In the genomic region with DNA sequence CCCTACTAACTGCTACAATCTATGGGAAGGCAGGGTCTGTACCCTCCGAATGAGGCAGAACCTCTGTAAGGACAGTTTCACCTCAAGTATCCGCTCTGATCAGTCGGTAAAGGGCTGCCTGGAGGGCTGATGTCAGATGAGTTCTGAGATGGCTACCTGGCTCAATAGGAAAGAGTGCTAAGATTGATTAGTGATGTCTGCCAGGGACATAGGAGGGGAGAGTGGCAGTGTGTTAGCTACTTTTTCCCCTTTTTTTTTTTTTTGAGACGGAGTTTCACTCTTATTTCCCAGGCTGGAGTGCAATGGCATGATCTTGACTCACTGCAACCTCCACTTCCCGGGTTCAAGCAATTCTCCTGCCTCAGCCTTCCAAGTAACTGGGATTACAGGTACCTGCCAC, we compare ENCODE assay signal across 26 cellular contexts. TPM values are rescaled to one million over a fixed set of nuclear protein-coding genes. Genes with fewer than 3 reads are reported as not detected.
DNase-seq lines count a peak whose midpoint lies in the region; ATAC-seq, FAIRE-seq and TF ChIP-seq lines count a peak whose summit lies in the region.
"Had no signal": no experiment of that assay in that cellular context is flagged by ENCODE, and none has a peak within 500 bp of the region (broad histone marks: within the 10 kb centered on the region; RNA-seq: fewer than 3 reads in every experiment).

No MANE protein-coding gene starts in this region.

- no peaks in the 10 kb centered on the region for H3K79me2 ChIP-seq in osteoblast (ENCODE audit: insufficient read depth, low read length)

- WGBS in small intestine, 3 donors, result 91 to 95% (median 92%) methylated on average over 4 to 5 of the region's 5 CpGs

- H3K4me1 Mint-ChIP-seq in glutamatergic neuron (ENCODE audit: low read depth, unreplicated experiment), result peaks cover 13% of the 10 kb centered on the region
- H3K4me1 Mint-ChIP-seq in activated CD4-positive, alpha-beta T cell treated with anti-CD3 and anti-CD28 coated beads, Interleukin-2, amount 10 ng/mL, durations not matched to agents 24 days and 14 days, result no peaks in the 10 kb centered on the region
- H3K4me1 Mint-ChIP-seq: CD4-positive, CD25-positive, alpha-beta regulatory T cell had no signal

- H3K4me2 ChIP-seq in osteoblast (ENCODE audit: insufficient read depth, low read length), result no peak overlapping the region
- H3K4me2 ChIP-seq: BLaER1 had no signal

- H3K27me3 ChIP-seq in osteoblast (ENCODE audit: insufficient read depth, low read length) (peaks cover 3% of the 10 kb centered on the region), small intestine (ENCODE audit: control insufficient read depth in 2 of 2, insufficient read depth in 2 of 2, low read length in 2 of 2) (no peaks in the 10 kb centered on the region)
- H3K27me3 ChIP-seq: BLaER1 had no signal

- H3K36me3 ChIP-seq in osteoblast (ENCODE audit: insufficient read depth, low read length), result no peaks in the 10 kb centered on the region
- H3K36me3 ChIP-seq in small intestine (ENCODE audit: control insufficient read depth in 2 of 2, insufficient read depth in 2 of 2, low read length in 2 of 2), result no peaks in the 10 kb centered on the region

- no peak overlapping the region for H2AFZ ChIP-seq in osteoblast (ENCODE audit: low read length)

- no peak overlapping the region for H3K4me3 ChIP-seq in osteoblast (ENCODE audit: insufficient read depth, low read length)
- H3K4me3 ChIP-seq in small intestine (ENCODE audit: low read depth in 1 of 2, low read length in 2 of 2), result no peak overlapping the region
- H3K4me3 ChIP-seq: BLaER1 had no signal

- H3K9me3 ChIP-seq in osteoblast (ENCODE audit: low read depth, low read length) (no peaks in the 10 kb centered on the region), small intestine (ENCODE audit: control insufficient read depth, low read depth) (no peaks in the 10 kb centered on the region)
- H3K9me3 ChIP-seq: BLaER1 had no signal

- peak overlapping the region; percentile 62 for H3K27ac Mint-ChIP-seq in glutamatergic neuron (ENCODE audit: unreplicated experiment)
- H3K27ac Mint-ChIP-seq in activated CD4-positive, alpha-beta T cell treated with anti-CD3 and anti-CD28 coated beads, Interleukin-2, amount 10 ng/mL, durations not matched to agents 24 days and 14 days, result no peak overlapping the region
- H3K27ac Mint-ChIP-seq: CD4-positive, CD25-positive, alpha-beta regulatory T cell had no signal

- H3K27me3 Mint-ChIP-seq in glutamatergic neuron (ENCODE audit: unreplicated experiment), result peaks cover 11% of the 10 kb centered on the region
- no peaks in the 10 kb centered on the region for H3K27me3 Mint-ChIP-seq in activated CD4-positive, alpha-beta T cell treated with anti-CD3 and anti-CD28 coated beads, Interleukin-2, amount 10 ng/mL, durations not matched to agents 24 days and 14 days

- H3K27ac ChIP-seq in osteoblast (ENCODE audit: low read depth, low read length) (no peak overlapping the region), small intestine (ENCODE audit: low read depth in 1 of 2, low read length in 1 of 2) (no peak overlapping the region)
- H3K27ac ChIP-seq: BLaER1 had no signal

- intact Hi-C loops in Right ventricle myocardium inferior (cut with DNase I) (no loop called here), Right ventricle myocardium superior (cut with DNase I) (no loop called here), sciatic nerve (cut with DNase I) (no loop called here)
- intact Hi-C loops in activated CD4-positive, alpha-beta T cell treated with anti-CD3 and anti-CD28 coated beads, Interleukin-2, amount 10 ng/mL, durations not matched to agents 24 days and 14 days (cut with micrococcal nuclease), result no loop called here

- DNase-seq in Right ventricle myocardium inferior (ENCODE audit: missing footprints) (peak; percentile 34), Right ventricle myocardium superior (no peak), glutamatergic neuron (no peak), osteoblast (ENCODE audit: insufficient read length, low spot score, missing footprints) (peak; percentile 38), sciatic nerve (ENCODE audit: low spot score) (no peak), small intestine (no peak), middle frontal gyrus (ENCODE audit: extremely low spot score, low spot score) (no peak)
- DNase-seq in activated CD4-positive, alpha-beta T cell treated with anti-CD3 and anti-CD28 coated beads, Interleukin-2, amount 10 ng/mL, durations not matched to agents 24 days and 14 days, result no peak
- DNase-seq: 8988T; ACHN; CD4-positive, CD25-positive, alpha-beta regulatory T cell; DMS153; DND-41; H7; Kasumi-1; MV-4-11; NCI-H1105; NCI-H1436 treated with DMSO at 0.1 percent for 48 hours; NCI-H1930; NCI-H2107; NCI-H524; NCI-H748 treated with DMSO at 0.1 percent for 48 hours; SHP77 had no signal

- FAIRE-seq in small intestine (lab: Jason Lieb, UNC), result no peak
- FAIRE-seq: GM19239, HepG2 had no signal

- H3K36me3 Mint-ChIP-seq in glutamatergic neuron (ENCODE audit: unreplicated experiment), result no peaks in the 10 kb centered on the region
- no peaks in the 10 kb centered on the region for H3K36me3 Mint-ChIP-seq in activated CD4-positive, alpha-beta T cell treated with anti-CD3 and anti-CD28 coated beads, Interleukin-2, amount 10 ng/mL, durations not matched to agents 24 days and 14 days (ENCODE audit: low read depth)
- H3K36me3 Mint-ChIP-seq: CD4-positive, CD25-positive, alpha-beta regulatory T cell had no signal

- H3K9me3 Mint-ChIP-seq in glutamatergic neuron (ENCODE audit: unreplicated experiment), result peaks cover 8% of the 10 kb centered on the region
- no peaks in the 10 kb centered on the region for H3K9me3 Mint-ChIP-seq in activated CD4-positive, alpha-beta T cell treated with anti-CD3 and anti-CD28 coated beads, Interleukin-2, amount 10 ng/mL, durations not matched to agents 24 days and 14 days
- H3K9me3 Mint-ChIP-seq: CD4-positive, CD25-positive, alpha-beta regulatory T cell had no signal

- H3K4me3 Mint-ChIP-seq in glutamatergic neuron (ENCODE audit: unreplicated experiment), result no peak overlapping the region
- no peak overlapping the region for H3K4me3 Mint-ChIP-seq in activated CD4-positive, alpha-beta T cell treated with anti-CD3 and anti-CD28 coated beads, Interleukin-2, amount 10 ng/mL, durations not matched to agents 24 days and 14 days
- H3K4me3 Mint-ChIP-seq: CD4-positive, CD25-positive, alpha-beta regulatory T cell had no signal

- H3K4me1 ChIP-seq in osteoblast (ENCODE audit: insufficient read depth, low read length), result no peaks in the 10 kb centered on the region
- no peaks in the 10 kb centered on the region for H3K4me1 ChIP-seq in small intestine (ENCODE audit: control insufficient read depth in 2 of 2, insufficient read depth in 1 of 2, low read depth in 1 of 2, low read length in 1 of 2)

- no peaks in the 10 kb centered on the region for H4K20me1 ChIP-seq in osteoblast (ENCODE audit: insufficient read depth, low read length)
- H4K20me1 ChIP-seq: BLaER1 had no signal

- ATAC-seq in Right ventricle myocardium inferior (no peak), Right ventricle myocardium superior (ENCODE audit: poor library complexity) (no peak), sciatic nerve (no peak)
- ATAC-seq: HepG2 had no signal

- TF ChIP-seq CTCF in glutamatergic neuron (IDR thresholded peaks at IDR 0.05; ENCODE audit: partially characterized antibody, unreplicated experiment), result no peak
- TF ChIP-seq CTCF in osteoblast (IDR thresholded peaks at IDR 0.05; ENCODE audit: extremely low read depth, low read depth, low read length), result no peak

RNA-seq across cellular contexts. Expression of gene CDC42EP4, which starts 39.1 kb away (rescaled TPM):
- total RNA-seq in Right ventricle myocardium inferior (58.8 TPM), Right ventricle myocardium superior (53.0 TPM), glutamatergic neuron (ENCODE audit: unreplicated experiment) (124 TPM), osteoblast (13.8 and 16.3 TPM in 2 replicates), sciatic nerve (98.8 TPM)
- polyA plus RNA-seq in small intestine, result 10 to 100 TPM; 46.5 to 60.8 (median 57.4) TPM
- total RNA-seq in activated CD4-positive, alpha-beta T cell treated with anti-CD3 and anti-CD28 coated beads, Interleukin-2, amount 10 ng/mL, durations not matched to agents 24 days and 14 days, result 0.86 and 0.95 TPM in 2 replicates

Comparison
In these comparisons a context has a peak if more than half of its experiments do, and no peak if none do; other contexts are left out.
1. DNase-seq: peak in Right ventricle myocardium inferior (single experiment) and osteoblast (single experiment); none in Right ventricle myocardium superior (single experiment), glutamatergic neuron (single experiment), sciatic nerve (single experiment), small intestine (single experiment), activated CD4-positive, alpha-beta T cell treated with anti-CD3 and anti-CD28 coated beads, Interleukin-2, amount 10 ng/mL, durations not matched to agents 24 days and 14 days (single experiment) and middle frontal gyrus (single experiment).